ENCODE assay signal across 16 cellular contexts in the genomic region with DNA sequence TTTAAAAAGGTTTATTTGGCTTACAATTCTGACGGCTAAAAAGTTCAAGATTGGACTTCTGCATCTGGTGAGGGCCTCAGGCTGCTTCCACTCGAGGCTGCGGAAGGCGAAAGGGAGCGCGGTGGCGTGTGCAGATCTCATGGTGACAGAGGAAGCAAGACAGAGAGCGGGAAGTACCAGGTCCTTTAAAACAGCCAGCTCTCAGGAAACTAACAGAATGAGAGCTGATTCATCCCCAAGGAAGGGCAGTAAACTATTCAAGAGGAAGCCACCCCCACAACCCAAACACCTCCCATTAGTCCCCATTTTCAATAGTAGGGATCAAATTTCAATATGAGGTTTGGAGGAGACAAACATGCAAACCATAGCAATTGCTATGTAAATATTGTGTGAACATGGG.
"Had no signal": no experiment of that assay in that cellular context is flagged by ENCODE, and none has a peak within 500 bp of the region (broad histone marks: within the 10 kb centered on the region; RNA-seq: fewer than 3 reads in every experiment).

No MANE protein-coding gene starts in this region.

- ATAC-seq: activated T-helper 17 cell treated with anti-CD3 and anti-CD28 coated beads, Interleukin-2, amount 50 U/mL, for 72 hours; effector memory CD8-positive, alpha-beta T cell; natural killer cell treated with Interleukin-12 subunit alpha and Interleukin-12 subunit beta and Interleukin-15 and Interleukin-18, amount 100 ng/mL, for 72 hours; psoas muscle; right lobe of liver had no signal

- H3K36me3 Mint-ChIP-seq: activated naive CD4-positive, alpha-beta T cell treated with anti-CD3 and anti-CD28 coated beads, Interleukin-2, amount 10 ng/mL, durations not matched to agents 7 days and 5 days; type B pancreatic cell had no signal

- H3K9me3 ChIP-seq: psoas muscle, right lobe of liver had no signal

- H3K36me3 ChIP-seq: right lobe of liver, spleen had no signal

- H3K27ac Mint-ChIP-seq: activated CD4-positive, alpha-beta T cell treated with anti-CD3 and anti-CD28 coated beads, Interleukin-2, amount 10 ng/mL, durations not matched to agents 24 days and 14 days; activated naive CD4-positive, alpha-beta T cell treated with anti-CD3 and anti-CD28 coated beads, Interleukin-2, amount 10 ng/mL, durations not matched to agents 7 days and 5 days; activated T-helper 17 cell treated with anti-CD3 and anti-CD28 coated beads, Interleukin-2, amount 50 U/mL, for 72 hours; dendritic cell treated with granulocyte-macrophage colony-stimulating factor and Interleukin-4, amounts not matched to agents 40 ng/mL and 50 ng/mL, for 4 days; effector memory CD8-positive, alpha-beta T cell; natural killer cell treated with Interleukin-12 subunit alpha and Interleukin-12 subunit beta and Interleukin-15 and Interleukin-18, amount 100 ng/mL, for 72 hours; type B pancreatic cell had no signal

- H3K27ac ChIP-seq: psoas muscle, right lobe of liver, spleen had no signal

- H3K27me3 ChIP-seq: right lobe of liver, spleen had no signal

- H3K4me1 ChIP-seq: psoas muscle, right lobe of liver, spleen had no signal

- H3K27me3 Mint-ChIP-seq: activated CD4-positive, alpha-beta T cell treated with anti-CD3 and anti-CD28 coated beads, Interleukin-2, amount 10 ng/mL, durations not matched to agents 24 days and 14 days; activated naive CD4-positive, alpha-beta T cell treated with anti-CD3 and anti-CD28 coated beads, Interleukin-2, amount 10 ng/mL, durations not matched to agents 7 days and 5 days; activated T-helper 17 cell treated with anti-CD3 and anti-CD28 coated beads, Interleukin-2, amount 50 U/mL, for 72 hours; dendritic cell treated with granulocyte-macrophage colony-stimulating factor and Interleukin-4, amounts not matched to agents 40 ng/mL and 50 ng/mL, for 4 days; effector memory CD8-positive, alpha-beta T cell; natural killer cell treated with Interleukin-12 subunit alpha and Interleukin-12 subunit beta and Interleukin-15 and Interleukin-18, amount 100 ng/mL, for 72 hours; type B pancreatic cell had no signal

- H3K4me3 ChIP-seq: psoas muscle, right lobe of liver, spleen had no signal

- H3K4me3 Mint-ChIP-seq: activated CD4-positive, alpha-beta T cell treated with anti-CD3 and anti-CD28 coated beads, Interleukin-2, amount 10 ng/mL, durations not matched to agents 24 days and 14 days; activated naive CD4-positive, alpha-beta T cell treated with anti-CD3 and anti-CD28 coated beads, Interleukin-2, amount 10 ng/mL, durations not matched to agents 7 days and 5 days; activated T-helper 17 cell treated with anti-CD3 and anti-CD28 coated beads, Interleukin-2, amount 50 U/mL, for 72 hours; dendritic cell treated with granulocyte-macrophage colony-stimulating factor and Interleukin-4, amounts not matched to agents 40 ng/mL and 50 ng/mL, for 4 days; effector memory CD8-positive, alpha-beta T cell; natural killer cell treated with Interleukin-12 subunit alpha and Interleukin-12 subunit beta and Interleukin-15 and Interleukin-18, amount 100 ng/mL, for 72 hours; type B pancreatic cell had no signal

- DNase-seq: activated CD4-positive, alpha-beta T cell treated with anti-CD3 and anti-CD28 coated beads, Interleukin-2, amount 10 ng/mL, durations not matched to agents 24 days and 14 days; activated CD8-positive, alpha-beta memory T cell treated with anti-CD3 and anti-CD28 coated beads for 24 hours; activated naive CD4-positive, alpha-beta T cell treated with anti-CD3 and anti-CD28 coated beads, Interleukin-2, amount 10 ng/mL, durations not matched to agents 7 days and 5 days; effector memory CD8-positive, alpha-beta T cell; erythroblast; hippocampal formation; psoas muscle; right lobe of liver; spleen; stimulated activated CD4-positive, alpha-beta T cell treated with anti-CD3 and anti-CD28 coated beads, Interleukin-1b, Interleukin-23, amount 100 ng/mL, for 48 hours; stimulated activated naive CD4-positive, alpha-beta T cell had no signal

- H3K9me3 Mint-ChIP-seq: activated CD4-positive, alpha-beta T cell treated with anti-CD3 and anti-CD28 coated beads, Interleukin-2, amount 10 ng/mL, durations not matched to agents 24 days and 14 days; type B pancreatic cell had no signal

- H3K4me1 Mint-ChIP-seq: activated CD4-positive, alpha-beta T cell treated with anti-CD3 and anti-CD28 coated beads, Interleukin-2, amount 10 ng/mL, durations not matched to agents 24 days and 14 days; activated naive CD4-positive, alpha-beta T cell treated with anti-CD3 and anti-CD28 coated beads, Interleukin-2, amount 10 ng/mL, durations not matched to agents 7 days and 5 days; activated T-helper 17 cell treated with anti-CD3 and anti-CD28 coated beads, Interleukin-2, amount 50 U/mL, for 72 hours had no signal

- FAIRE-seq: islet of Langerhans had no signal
